In the genomic region with DNA sequence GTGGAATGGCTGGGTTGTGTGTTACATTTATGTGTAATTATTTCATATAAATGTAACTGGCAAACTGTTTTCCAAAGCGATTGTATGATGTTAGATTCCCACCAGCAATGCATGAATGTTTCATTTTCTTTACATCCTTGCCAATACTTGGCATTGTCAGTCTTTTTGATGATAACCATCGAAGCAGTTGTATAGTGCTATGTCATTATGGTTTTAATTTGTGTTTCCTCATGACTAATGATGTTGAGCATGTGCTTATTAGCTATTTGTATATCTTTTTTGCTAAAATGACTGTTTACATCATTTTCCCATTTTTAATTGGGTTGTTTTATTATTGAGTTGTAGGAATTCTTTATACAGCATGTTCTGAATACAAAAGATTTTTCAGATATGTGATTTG, we compare ENCODE assay signal across 28 cellular contexts. TPM values are rescaled to one million over a fixed set of nuclear protein-coding genes. Genes with fewer than 3 reads are reported as not detected.
"Had no signal": no experiment of that assay in that cellular context is flagged by ENCODE, and none has a peak within 500 bp of the region (broad histone marks: within the 10 kb centered on the region; RNA-seq: fewer than 3 reads in every experiment).

No MANE protein-coding gene starts in this region.

- DNase-seq: dorsolateral prefrontal cortex; effector CD4-positive, alpha-beta T cell; hypothalamus; immature natural killer cell; islet precursor cell; kidney glomerular epithelial cell; left colon; left ventricle myocardium superior; lower lobe of right lung; naive thymus-derived CD8-positive, alpha-beta T cell; nephron progenitor cell; nucleus accumbens; psoas muscle; right cardiac atrium; spleen; stimulated activated CD4-positive, alpha-beta T cell treated with anti-CD3 and anti-CD28 coated beads, Interleukin-4, amount 100 ng/mL, for 4 hours; stimulated activated naive CD8-positive, alpha-beta T cell treated with anti-CD3 and anti-CD28 coated beads, Interleukin-15, Interleukin-2, amounts not matched to agents 100 U/mL and 50 U/mL, for 24 hours; substantia nigra; upper lobe of left lung had no signal

- FAIRE-seq: colon, frontal cortex, urothelium cell line had no signal

- H3K4me3 ChIP-seq: dorsolateral prefrontal cortex, lower lobe of right lung, psoas muscle, skin epidermis, spleen, thoracic aorta, tibial nerve, upper lobe of left lung had no signal

- H3K36me3 ChIP-seq: lower lobe of right lung, spleen, thoracic aorta, tibial nerve, upper lobe of left lung had no signal

- ATAC-seq: esophagus mucosa; left colon; left ventricle myocardium superior; lower lobe of right lung; naive thymus-derived CD8-positive, alpha-beta T cell; psoas muscle; right cardiac atrium; stimulated activated memory B cell treated with anti-CD40 and anti-IgM and Interleukin-4, amounts not matched to agents 10 μg/mL and 1 μg/mL and 100 μg/mL, for 72 hours; stimulated activated naive CD8-positive, alpha-beta T cell treated with anti-CD3 and anti-CD28 coated beads, Interleukin-15, Interleukin-2, amounts not matched to agents 100 U/mL and 50 U/mL, for 24 hours had no signal

- H3K9me3 ChIP-seq: lower lobe of right lung, thoracic aorta, tibial nerve, upper lobe of left lung had no signal

- H3K27ac ChIP-seq: dorsolateral prefrontal cortex, epithelial cell of prostate, lower lobe of right lung, psoas muscle, skin epidermis, spleen, thoracic aorta, tibial nerve, upper lobe of left lung had no signal

- H3K4me1 ChIP-seq: lower lobe of right lung, psoas muscle, spleen, upper lobe of left lung had no signal

- H3K27me3 ChIP-seq: dorsolateral prefrontal cortex, spleen, tibial nerve, upper lobe of left lung had no signal

RNA-seq across cellular contexts. Expression of a gene that starts 58.7 kb away (rescaled TPM):
- polyA plus RNA-seq: immature natural killer cell; naive thymus-derived CD8-positive, alpha-beta T cell had no signal
